In the genomic region with DNA sequence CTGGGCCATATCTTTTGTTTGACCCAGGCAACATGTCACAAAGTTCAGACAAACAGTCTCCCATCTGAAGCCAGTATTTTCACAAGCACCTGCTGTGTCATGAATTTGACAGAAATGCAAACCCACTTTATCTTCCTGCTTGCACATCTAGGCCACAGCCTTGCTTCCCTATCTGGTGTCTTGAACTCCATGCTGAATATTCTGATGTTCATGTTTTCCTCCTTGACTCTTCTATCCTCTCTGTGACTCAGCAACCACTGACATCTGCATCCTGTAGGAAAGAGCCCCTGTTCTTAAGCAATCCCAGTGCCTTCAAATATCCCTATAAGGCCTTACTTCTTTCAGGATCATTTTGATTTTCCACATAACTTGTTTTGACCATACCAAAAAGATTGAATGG, we compare ENCODE assay signal across 11 cellular contexts. TPM values are rescaled to one million over a fixed set of nuclear protein-coding genes. Genes with fewer than 3 reads are reported as not detected.
DNase-seq lines count a peak whose midpoint lies in the region; ATAC-seq and TF ChIP-seq lines count a peak whose summit lies in the region.
"Had no signal": no experiment of that assay in that cellular context is flagged by ENCODE, and none has a peak within 500 bp of the region (broad histone marks: within the 10 kb centered on the region; RNA-seq: fewer than 3 reads in every experiment).

No MANE protein-coding gene starts in this region.

- no peak overlapping the region for H3K4me3 ChIP-seq in foreskin fibroblast (ENCODE audit: low read depth in 1 of 2, low read length in 2 of 2)
- no peak overlapping the region for H3K4me3 ChIP-seq in trophoblast cell (ENCODE audit: low read depth, low read length)

- no peak overlapping the region for H4K91ac ChIP-seq in trophoblast cell (ENCODE audit: low read depth, low read length)

- H3K4me2 ChIP-seq in trophoblast cell (ENCODE audit: low read length): no peak overlapping the region

- no peaks in the 10 kb centered on the region for H3K9me3 ChIP-seq in trophoblast cell (ENCODE audit: insufficient read depth, low read depth, low read length)

- no peak overlapping the region for H3K4ac ChIP-seq in trophoblast cell (ENCODE audit: low read depth, low read length)

- peaks cover 63% of the 10 kb centered on the region for H3K4me1 Mint-ChIP-seq in activated T-helper 1 cell treated with anti-CD3 and anti-CD28 coated beads, Interleukin-12 subunit alpha, Interleukin-12 subunit beta, Interleukin-2, Interleukin-4 antibody, amounts not matched to agents 30 ng/mL and 10 ng/mL and 1 ng/mL, durations not matched to agents 14 hours and 24 hours and 36 hours (ENCODE audit: low read depth)

- H2BK5ac ChIP-seq in trophoblast cell (ENCODE audit: low read depth, low read length, poor library complexity): no peak overlapping the region

- no peak overlapping the region for H3K9ac ChIP-seq in trophoblast cell (ENCODE audit: low read length)

- no peaks in the 10 kb centered on the region for H3K79me1 ChIP-seq in trophoblast cell (ENCODE audit: low read length)

- H3K14ac ChIP-seq in trophoblast cell (ENCODE audit: low read length): no peak overlapping the region

- peak overlapping the region; percentile 6 for H3K27ac Mint-ChIP-seq in activated T-helper 1 cell treated with anti-CD3 and anti-CD28 coated beads, Interleukin-12 subunit alpha, Interleukin-12 subunit beta, Interleukin-2, Interleukin-4 antibody, amounts not matched to agents 30 ng/mL and 10 ng/mL and 1 ng/mL, durations not matched to agents 14 hours and 24 hours and 36 hours
- H3K27ac Mint-ChIP-seq: natural killer cell treated with Interleukin-12 subunit alpha and Interleukin-12 subunit beta and Interleukin-15 and Interleukin-18, amount 100 ng/mL, for 72 hours had no signal

- H2BK120ac ChIP-seq in trophoblast cell (ENCODE audit: insufficient read depth, low read length, poor library complexity): no peak overlapping the region

- H2AK5ac ChIP-seq in trophoblast cell (ENCODE audit: low read length): no peak overlapping the region

- H4K12ac ChIP-seq in trophoblast cell (ENCODE audit: low read depth, low read length): no peak overlapping the region

- H3K9me3 Mint-ChIP-seq in activated T-helper 1 cell treated with anti-CD3 and anti-CD28 coated beads, Interleukin-12 subunit alpha, Interleukin-12 subunit beta, Interleukin-2, Interleukin-4 antibody, amounts not matched to agents 30 ng/mL and 10 ng/mL and 1 ng/mL, durations not matched to agents 14 hours and 24 hours and 36 hours: peaks cover 1% of the 10 kb centered on the region

- H3K79me2 ChIP-seq in trophoblast cell (ENCODE audit: control insufficient read depth, insufficient read depth, low read length, poor library complexity): no peaks in the 10 kb centered on the region

- H3K36me3 ChIP-seq in trophoblast cell (ENCODE audit: control insufficient read depth in 1 of 2, insufficient read depth in 2 of 2, low read length in 2 of 2): peaks cover 0 to 3% of the 10 kb centered on the region in 2 experiments

- no peak overlapping the region for H2AFZ ChIP-seq in trophoblast cell (ENCODE audit: insufficient read depth, low read length, poor library complexity)

- TF ChIP-seq CTCF in foreskin fibroblast (IDR thresholded peaks at IDR 0.05; ENCODE audit: low read depth, low read length): no peak

- no peak overlapping the region for H3K27ac ChIP-seq in trophoblast cell (ENCODE audit: low read depth, low read length)

- DNase-seq in AG08395 (ENCODE audit: low spot score): peak; percentile 42
- DNase-seq in GF-D8 (lab: John Stamatoyannopoulos, UW): peak; percentile 36
- no peak for DNase-seq in activated T-helper 1 cell treated with anti-CD3 and anti-CD28 coated beads, Interleukin-12 subunit alpha, Interleukin-12 subunit beta, Interleukin-2, Interleukin-4 antibody, amounts not matched to agents 30 ng/mL and 10 ng/mL and 1 ng/mL, durations not matched to agents 14 hours and 24 hours and 36 hours (ENCODE audit: low spot score)
- DNase-seq in foreskin fibroblast: peak; percentile 77 to 88
- no peak for DNase-seq in trophoblast cell
- DNase-seq in NCI-H524 treated with DMSO at 0.1 percent for 48 hours (lab: John Stamatoyannopoulos, UW): no peak
- DNase-seq in NCI-H2029 treated with DMSO at 0.1 percent for 48 hours (lab: John Stamatoyannopoulos, UW): no peak
- DNase-seq: NCI-H2171 treated with DMSO at 0.1 percent for 48 hours; stimulated activated naive CD8-positive, alpha-beta T cell treated with anti-CD3 and anti-CD28 coated beads, Interleukin-15, Interleukin-2, amounts not matched to agents 100 U/mL and 50 U/mL, for 24 hours had no signal

- no peak overlapping the region for H4K8ac ChIP-seq in trophoblast cell (ENCODE audit: low read depth, low read length)

- H3K4me1 ChIP-seq in trophoblast cell (ENCODE audit: control insufficient read depth in 1 of 2, insufficient read depth in 2 of 2, low read length in 2 of 2): no peaks in the 10 kb centered on the region

- no peak overlapping the region for H2BK12ac ChIP-seq in trophoblast cell (ENCODE audit: low read length)

- H3K27me3 Mint-ChIP-seq in activated T-helper 1 cell treated with anti-CD3 and anti-CD28 coated beads, Interleukin-12 subunit alpha, Interleukin-12 subunit beta, Interleukin-2, Interleukin-4 antibody, amounts not matched to agents 30 ng/mL and 10 ng/mL and 1 ng/mL, durations not matched to agents 14 hours and 24 hours and 36 hours (ENCODE audit: insufficient read depth): no peaks in the 10 kb centered on the region
- H3K27me3 Mint-ChIP-seq: natural killer cell treated with Interleukin-12 subunit alpha and Interleukin-12 subunit beta and Interleukin-15 and Interleukin-18, amount 100 ng/mL, for 72 hours had no signal

- ATAC-seq in HG02973 (IDR thresholded peaks at IDR 0.05; ENCODE audit: unreplicated experiment): no peak
- ATAC-seq: natural killer cell treated with Interleukin-12 subunit alpha and Interleukin-12 subunit beta and Interleukin-15 and Interleukin-18, amount 100 ng/mL, for 72 hours; stimulated activated naive CD8-positive, alpha-beta T cell treated with anti-CD3 and anti-CD28 coated beads, Interleukin-15, Interleukin-2, amounts not matched to agents 100 U/mL and 50 U/mL, for 24 hours had no signal

- peak overlapping the region; percentile 15 for H3K4me3 Mint-ChIP-seq in activated T-helper 1 cell treated with anti-CD3 and anti-CD28 coated beads, Interleukin-12 subunit alpha, Interleukin-12 subunit beta, Interleukin-2, Interleukin-4 antibody, amounts not matched to agents 30 ng/mL and 10 ng/mL and 1 ng/mL, durations not matched to agents 14 hours and 24 hours and 36 hours
- H3K4me3 Mint-ChIP-seq: natural killer cell treated with Interleukin-12 subunit alpha and Interleukin-12 subunit beta and Interleukin-15 and Interleukin-18, amount 100 ng/mL, for 72 hours had no signal

- H3K36me3 Mint-ChIP-seq in activated T-helper 1 cell treated with anti-CD3 and anti-CD28 coated beads, Interleukin-12 subunit alpha, Interleukin-12 subunit beta, Interleukin-2, Interleukin-4 antibody, amounts not matched to agents 30 ng/mL and 10 ng/mL and 1 ng/mL, durations not matched to agents 14 hours and 24 hours and 36 hours (ENCODE audit: low read depth): peaks cover 68% of the 10 kb centered on the region

- intact Hi-C loops in activated T-helper 1 cell treated with anti-CD3 and anti-CD28 coated beads, Interleukin-12 subunit alpha, Interleukin-12 subunit beta, Interleukin-2, Interleukin-4 antibody, amounts not matched to agents 30 ng/mL and 10 ng/mL and 1 ng/mL, durations not matched to agents 14 hours and 24 hours and 36 hours (cut with micrococcal nuclease): loop anchor here (10.0 kb wide), 1 partner anchor 427 kb away; the partner anchor contains the start of gene CD46

- H3K18ac ChIP-seq in trophoblast cell (ENCODE audit: low read length): no peak overlapping the region

- no peaks in the 10 kb centered on the region for H3K27me3 ChIP-seq in trophoblast cell (ENCODE audit: insufficient read depth, low read length)

- H3K23ac ChIP-seq in trophoblast cell (ENCODE audit: low read length): no peak overlapping the region

RNA-seq across cellular contexts. Expression of gene CD55, which starts 6.5 kb away (rescaled TPM):
- total RNA-seq in activated T-helper 1 cell treated with anti-CD3 and anti-CD28 coated beads, Interleukin-12 subunit alpha, Interleukin-12 subunit beta, Interleukin-2, Interleukin-4 antibody, amounts not matched to agents 30 ng/mL and 10 ng/mL and 1 ng/mL, durations not matched to agents 14 hours and 24 hours and 36 hours: 177 and 178 TPM in 2 replicates
- 174 and 177 TPM in 2 replicates for polyA plus RNA-seq in trophoblast cell (2013)

Comparison
In these comparisons a context has a peak if more than half of its experiments do, and no peak if none do; other contexts are left out.
1. DNase-seq: peak in AG08395 (single experiment), GF-D8 (single experiment) and foreskin fibroblast (2 of 2); none in activated T-helper 1 cell treated with anti-CD3 and anti-CD28 coated beads, Interleukin-12 subunit alpha, Interleukin-12 subunit beta, Interleukin-2, Interleukin-4 antibody, amounts not matched to agents 30 ng/mL and 10 ng/mL and 1 ng/mL, durations not matched to agents 14 hours and 24 hours and 36 hours (single experiment), trophoblast cell (0 of 2), NCI-H524 treated with DMSO at 0.1 percent for 48 hours (single experiment) and NCI-H2029 treated with DMSO at 0.1 percent for 48 hours (single experiment).